22 cellular contexts compared by ENCODE assay signal in the genomic region with DNA sequence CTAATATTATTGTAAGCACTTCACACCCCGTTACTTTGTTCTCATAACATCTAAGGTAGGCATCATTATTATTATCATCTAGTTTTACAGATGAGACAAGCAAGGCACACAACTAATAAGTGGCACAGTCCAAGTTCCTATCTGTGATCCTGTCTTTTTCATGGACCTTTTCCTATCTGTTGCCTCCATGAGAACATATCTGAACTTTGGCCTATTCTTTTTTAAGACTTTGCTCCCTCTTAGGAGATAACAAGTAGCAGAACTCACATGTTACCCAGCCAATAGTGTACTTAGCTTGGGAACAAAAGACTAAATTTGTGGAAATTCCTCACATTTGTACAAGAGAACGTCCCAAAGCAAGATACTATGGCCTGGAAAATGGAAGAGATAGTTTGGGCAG.
A peak's percentile ranks its signal among the peaks of the same experiment; 100 is the strongest.
DNase-seq lines count a peak whose midpoint lies in the region; ATAC-seq, FAIRE-seq and TF ChIP-seq lines count a peak whose summit lies in the region.
"Had no signal": no experiment of that assay in that cellular context is flagged by ENCODE, and none has a peak within 500 bp of the region (broad histone marks: within the 10 kb centered on the region; RNA-seq: fewer than 3 reads in every experiment).

No MANE protein-coding gene starts in this region.

- H4K20me1 ChIP-seq in HepG2 (ENCODE audit: insufficient read depth, low read length) (no peaks in the 10 kb centered on the region), GM23248 (ENCODE audit: insufficient read depth) (no peaks in the 10 kb centered on the region)
- H4K20me1 ChIP-seq: BLaER1 treated with 17β-estradiol and CSF1 and Interleukin-3, amounts not matched to agents 10 nM and 100 nM had no signal

- TF ChIP-seq RAD21 in HepG2 (CRISPR knock-in tag; IDR thresholded peaks at IDR 0.05): no peak

- TF ChIP-seq EP300 in HepG2 (IDR thresholded peaks at IDR 0.05; ENCODE audit: low read depth in 2 of 2, low read length in 2 of 2) (no peak), HepG2 (CRISPR knock-in tag; IDR thresholded peaks at IDR 0.05; ENCODE audit: borderline replicate concordance) (no peak)

- H3K36me3 Mint-ChIP-seq in Caco-2 (ENCODE audit: insufficient read depth, unreplicated experiment): peaks cover 5% of the 10 kb centered on the region
- no peaks in the 10 kb centered on the region for H3K36me3 Mint-ChIP-seq in activated T-helper 17 cell treated with anti-CD3 and anti-CD28 coated beads, Interleukin-2, amount 50 U/mL, for 72 hours (ENCODE audit: low read depth)
- H3K36me3 Mint-ChIP-seq: CD8-positive, alpha-beta T cell had no signal

- peaks cover 39% of the 10 kb centered on the region for H3K4me1 ChIP-seq in Caco-2
- peaks cover 23% of the 10 kb centered on the region for H3K4me1 ChIP-seq in HepG2 (ENCODE audit: insufficient read depth, low read length)
- H3K4me1 ChIP-seq in small intestine (ENCODE audit: control insufficient read depth in 2 of 2, insufficient read depth in 1 of 2, low read depth in 1 of 2, low read length in 1 of 2): peaks cover 0 to 6% of the 10 kb centered on the region in 2 donors
- peaks cover 34 to 36% of the 10 kb centered on the region in 2 donors for H3K4me1 ChIP-seq in gastrocnemius medialis
- no peaks in the 10 kb centered on the region for H3K4me1 ChIP-seq in GM23248 (ENCODE audit: insufficient read depth)
- H3K4me1 ChIP-seq: A549; BLaER1 treated with 17β-estradiol and CSF1 and Interleukin-3, amounts not matched to agents 10 nM and 100 nM had no signal

- no peaks in the 10 kb centered on the region for H3K9me3 Mint-ChIP-seq in Caco-2 (ENCODE audit: unreplicated experiment)
- no peaks in the 10 kb centered on the region for H3K9me3 Mint-ChIP-seq in activated T-helper 17 cell treated with anti-CD3 and anti-CD28 coated beads, Interleukin-2, amount 50 U/mL, for 72 hours
- H3K9me3 Mint-ChIP-seq: CD4-positive, alpha-beta T cell; CD8-positive, alpha-beta T cell had no signal

- H3K27ac Mint-ChIP-seq in Caco-2 (ENCODE audit: unreplicated experiment): peak overlapping the region; percentile 62
- no peak overlapping the region for H3K27ac Mint-ChIP-seq in activated T-helper 17 cell treated with anti-CD3 and anti-CD28 coated beads, Interleukin-2, amount 50 U/mL, for 72 hours
- H3K27ac Mint-ChIP-seq: B cell; CD4-positive, alpha-beta T cell; CD8-positive, alpha-beta T cell had no signal

- ATAC-seq in HepG2 (no peak), gastrocnemius medialis (no peak)
- no peak for ATAC-seq in activated T-helper 17 cell treated with anti-CD3 and anti-CD28 coated beads, Interleukin-2, amount 50 U/mL, for 72 hours (replicated peaks)
- ATAC-seq: A549; CD8-positive, alpha-beta T cell; GM12878 had no signal

- POLR2A ChIA-PET in Caco-2 (lab: Charles Lee): no interaction called here
- POLR2A ChIA-PET in HepG2 (lab: Yijun Ruan, JAX): no interaction called here

- H3K4me3 Mint-ChIP-seq in Caco-2 (ENCODE audit: unreplicated experiment): no peak overlapping the region
- no peak overlapping the region for H3K4me3 Mint-ChIP-seq in activated T-helper 17 cell treated with anti-CD3 and anti-CD28 coated beads, Interleukin-2, amount 50 U/mL, for 72 hours
- H3K4me3 Mint-ChIP-seq: B cell; CD4-positive, alpha-beta T cell; CD8-positive, alpha-beta T cell had no signal

- no peak overlapping the region for H3K4me2 ChIP-seq in HepG2 (ENCODE audit: low read depth, low read length)
- H3K4me2 ChIP-seq in GM23248 (ENCODE audit: unreplicated experiment): no peak overlapping the region
- H3K4me2 ChIP-seq: A549; BLaER1 treated with 17β-estradiol and CSF1 and Interleukin-3, amounts not matched to agents 10 nM and 100 nM had no signal

- H3K79me2 ChIP-seq in HepG2 (ENCODE audit: insufficient read depth, low read length) (no peaks in the 10 kb centered on the region), GM23248 (ENCODE audit: insufficient read depth) (no peaks in the 10 kb centered on the region)

- no peaks in the 10 kb centered on the region for H3K9me3 ChIP-seq in Caco-2
- H3K9me3 ChIP-seq in HepG2 (ENCODE audit: low read length): no peaks in the 10 kb centered on the region
- no peaks in the 10 kb centered on the region for H3K9me3 ChIP-seq in small intestine (ENCODE audit: control insufficient read depth, low read depth)
- no peaks in the 10 kb centered on the region for H3K9me3 ChIP-seq in gastrocnemius medialis
- H3K9me3 ChIP-seq in GM23248 (ENCODE audit: low read depth): no peaks in the 10 kb centered on the region
- H3K9me3 ChIP-seq: A549; BLaER1 treated with 17β-estradiol and CSF1 and Interleukin-3, amounts not matched to agents 10 nM and 100 nM had no signal

- H3K4me3 ChIP-seq in Caco-2 (ENCODE audit: low read depth, low read length): no peak overlapping the region
- H3K4me3 ChIP-seq in HepG2 (replicated peaks in 1 of 3; ENCODE audit: insufficient read depth in 1 of 3, low read depth in 2 of 3, low read length in 3 of 3): no peak overlapping the region
- no peak overlapping the region for H3K4me3 ChIP-seq in small intestine (ENCODE audit: low read depth in 1 of 2, low read length in 2 of 2)
- H3K4me3 ChIP-seq in gastrocnemius medialis: no peak overlapping the region
- H3K4me3 ChIP-seq in GM23248: no peak overlapping the region
- H3K4me3 ChIP-seq: A549; BLaER1 treated with 17β-estradiol and CSF1 and Interleukin-3, amounts not matched to agents 10 nM and 100 nM; GM12878 had no signal

- H3K9ac ChIP-seq in HepG2 (ENCODE audit: insufficient read depth, low read depth, low read length) (no peak overlapping the region), GM23248 (no peak overlapping the region)
- H3K9ac ChIP-seq: BLaER1 treated with 17β-estradiol and CSF1 and Interleukin-3, amounts not matched to agents 10 nM and 100 nM had no signal

- FAIRE-seq in HepG2 (lab: Jason Lieb, UNC) (no peak), small intestine (lab: Jason Lieb, UNC) (no peak)
- FAIRE-seq: A549, GM12878, GM12892, GM19239 had no signal

- H3K27ac ChIP-seq in HepG2 (ENCODE audit: extremely low read length, insufficient read depth, low read length) (no peak overlapping the region), small intestine (ENCODE audit: low read depth in 1 of 2, low read length in 1 of 2) (no peak overlapping the region), gastrocnemius medialis (no peak overlapping the region), GM23248 (no peak overlapping the region)
- H3K27ac ChIP-seq: A549; BLaER1 treated with 17β-estradiol and CSF1 and Interleukin-3, amounts not matched to agents 10 nM and 100 nM; C4-2B had no signal

- intact Hi-C loops in Caco-2 (cut with micrococcal nuclease; ENCODE audit: unreplicated experiment) (loop anchor here (2.0 to 5.0 kb wide), 2 partner anchors 31 to 106 kb away; no protein-coding TSS in a partner anchor), HepG2 (cut with micrococcal nuclease; ENCODE audit: unreplicated experiment) (no loop called here), gastrocnemius medialis (cut with DNase I; ENCODE audit: low total_unique reads) (no loop called here)

- no peak for TF ChIP-seq CTCF in Caco-2 (IDR thresholded peaks at IDR 0.05; ENCODE audit: insufficient read depth in 1 of 2, low read depth in 1 of 2, low read length in 1 of 2, severe bottlenecking in 1 of 2, unreplicated experiment in 1 of 2)
- TF ChIP-seq CTCF in HepG2 (CRISPR knock-in tag; IDR thresholded peaks at IDR 0.05): no peak
- no peak for TF ChIP-seq CTCF in gastrocnemius medialis (IDR thresholded peaks at IDR 0.05 in 4 of 5, conservative IDR thresholded peaks at IDR 0.05 in 1 of 5)

- no peak for TF ChIP-seq POLR2A in HepG2 (IDR thresholded peaks at IDR 0.05; ENCODE audit: insufficient read depth in 1 of 2, low read depth in 2 of 2, low read length in 2 of 2)
- no peak for TF ChIP-seq POLR2A in gastrocnemius medialis (IDR thresholded peaks at IDR 0.05)

- no peak for DNase-seq in Caco-2
- peak; percentile 7 for DNase-seq in HepG2 (ENCODE audit: low spot score)
- peak; percentile 73 for DNase-seq in small intestine
- DNase-seq in gastrocnemius medialis: no peak
- DNase-seq in GM23248: no peak
- DNase-seq: AML-193; CD4-positive, alpha-beta T cell; CD8-positive, alpha-beta T cell; DMS 273 treated with DMSO at 0.1 percent for 48 hours; DMS153; DMS79; DND-41; EL; GDM1 had no signal

- CTCF ChIA-PET in Caco-2 (lab: Charles Lee) (no interaction called here), HepG2 (lab: Yijun Ruan, JAX; ENCODE audit: low intra/inter-chr PET ratio, low total read pairs) (no interaction called here)

- peaks cover 20% of the 10 kb centered on the region for H3K4me1 Mint-ChIP-seq in Caco-2 (ENCODE audit: low read depth, unreplicated experiment)
- H3K4me1 Mint-ChIP-seq in activated T-helper 17 cell treated with anti-CD3 and anti-CD28 coated beads, Interleukin-2, amount 50 U/mL, for 72 hours: no peaks in the 10 kb centered on the region

- H3F3A ChIP-seq in GM23248 (ENCODE audit: insufficient read depth): no peaks in the 10 kb centered on the region

- no TSS peak for BruUV-seq in Caco-2 (replicated peaks; lab: Mats Ljungman, UMichigan)
- no TSS peak for BruUV-seq in HepG2 (replicated peaks; lab: Mats Ljungman, UMichigan)

- H3K36me3 ChIP-seq in Caco-2 (ENCODE audit: control insufficient read depth, insufficient read depth, low read length) (no peaks in the 10 kb centered on the region), HepG2 (replicated peaks in 1 of 2; ENCODE audit: control insufficient read depth in 1 of 2, insufficient read depth in 2 of 2, low read length in 2 of 2) (no peaks in the 10 kb centered on the region), small intestine (ENCODE audit: control insufficient read depth in 2 of 2, insufficient read depth in 2 of 2, low read length in 2 of 2) (no peaks in the 10 kb centered on the region), gastrocnemius medialis (no peaks in the 10 kb centered on the region), GM23248 (ENCODE audit: low read depth) (no peaks in the 10 kb centered on the region)
- H3K36me3 ChIP-seq: BLaER1 treated with 17β-estradiol and CSF1 and Interleukin-3, amounts not matched to agents 10 nM and 100 nM had no signal

- no peak overlapping the region for H2AFZ ChIP-seq in HepG2 (ENCODE audit: low read length)
- H2AFZ ChIP-seq in GM23248: no peak overlapping the region

- in situ Hi-C loops in HepG2 (cut with HindIII; ENCODE audit: extremely low pct_ligation_motif_present, low pct_unique_long_range_greater_than_20kb): no loop called here
- in situ Hi-C loops in gastrocnemius medialis (cut with MboI; ENCODE audit: low sequenced_read_pairs in 4 of 4): no loop called here
- in situ Hi-C loops in GM23248 (cut with MboI): no loop called here

- no peaks in the 10 kb centered on the region for H3K9me2 ChIP-seq in GM23248 (ENCODE audit: insufficient read depth)

- H3K27me3 Mint-ChIP-seq in Caco-2 (ENCODE audit: insufficient read depth, unreplicated experiment): no peaks in the 10 kb centered on the region
- H3K27me3 Mint-ChIP-seq in activated T-helper 17 cell treated with anti-CD3 and anti-CD28 coated beads, Interleukin-2, amount 50 U/mL, for 72 hours: no peaks in the 10 kb centered on the region
- H3K27me3 Mint-ChIP-seq: B cell; CD4-positive, alpha-beta T cell had no signal

- WGBS in HepG2 (ENCODE audit: low lambda C conversion rate): 95% methylated on average over 2 of the region's 2 CpGs
- WGBS in small intestine, 3 donors: 72 to 88% (median 82%) methylated on average over 2 of the region's 2 CpGs
- 91 to 92% methylated on average over 2 of the region's 2 CpGs for WGBS in GM23248 (ENCODE audit: low coverage in 1 of 2, low lambda C conversion rate in 2 of 2, missing lambda C conversion rate in 2 of 2), 2 experiments

- H3K27me3 ChIP-seq in Caco-2 (replicated peaks; ENCODE audit: control insufficient read depth, insufficient read depth, low read length) (no peaks in the 10 kb centered on the region), HepG2 (ENCODE audit: control insufficient read depth in 1 of 2, insufficient read depth in 2 of 2, low read length in 2 of 2) (no peaks in the 10 kb centered on the region), small intestine (ENCODE audit: control insufficient read depth in 2 of 2, insufficient read depth in 2 of 2, low read length in 2 of 2) (no peaks in the 10 kb centered on the region), gastrocnemius medialis (no peaks in the 10 kb centered on the region), GM23248 (replicated peaks; ENCODE audit: insufficient read depth) (no peaks in the 10 kb centered on the region)
- H3K27me3 ChIP-seq: BLaER1 treated with 17β-estradiol and CSF1 and Interleukin-3, amounts not matched to agents 10 nM and 100 nM had no signal

Comparison
In these comparisons a context has a peak if more than half of its experiments do, and no peak if none do; other contexts are left out.
1. DNase-seq: peak in HepG2 (single experiment) and small intestine (single experiment); none in Caco-2 (0 of 2), gastrocnemius medialis (0 of 2) and GM23248 (single experiment).